9 cellular contexts compared by ENCODE assay signal in genomic region chr20:15895560-15896084, GRCh38.
A peak's percentile ranks its signal among the peaks of the same experiment; 100 is the strongest.
DNase-seq lines count a peak whose midpoint lies in the region; ATAC-seq and TF ChIP-seq lines count a peak whose summit lies in the region.
"Had no signal": no experiment of that assay in that cellular context is flagged by ENCODE, and none has a peak within 500 bp of the region (broad histone marks: within the 10 kb centered on the region; RNA-seq: fewer than 3 reads in every experiment).

No MANE protein-coding gene starts in this region.

- no peak overlapping the region for H3K4me3 ChIP-seq in heart right ventricle
- H3K4me3 ChIP-seq: A549 had no signal

- H3K27ac Mint-ChIP-seq in activated CD4-positive, alpha-beta T cell treated with anti-CD3 and anti-CD28 coated beads, Interleukin-2, amount 10 ng/mL, durations not matched to agents 24 days and 14 days: no peak overlapping the region
- H3K27ac Mint-ChIP-seq in stimulated activated effector memory CD8-positive, alpha-beta T cell treated with anti-CD3 and anti-CD28 coated beads, Interleukin-12 subunit alpha, Interleukin-12 subunit beta, amount 100 ng/mL, for 72 hours: no peak overlapping the region

- no peaks in the 10 kb centered on the region for H3K36me3 Mint-ChIP-seq in activated CD4-positive, alpha-beta T cell treated with anti-CD3 and anti-CD28 coated beads, Interleukin-2, amount 10 ng/mL, durations not matched to agents 24 days and 14 days (ENCODE audit: low read depth)
- H3K36me3 Mint-ChIP-seq in stimulated activated effector memory CD8-positive, alpha-beta T cell treated with anti-CD3 and anti-CD28 coated beads, Interleukin-12 subunit alpha, Interleukin-12 subunit beta, amount 100 ng/mL, for 72 hours: no peaks in the 10 kb centered on the region

- no peak overlapping the region for H3K4me3 Mint-ChIP-seq in activated CD4-positive, alpha-beta T cell treated with anti-CD3 and anti-CD28 coated beads, Interleukin-2, amount 10 ng/mL, durations not matched to agents 24 days and 14 days
- H3K4me3 Mint-ChIP-seq in stimulated activated effector memory CD8-positive, alpha-beta T cell treated with anti-CD3 and anti-CD28 coated beads, Interleukin-12 subunit alpha, Interleukin-12 subunit beta, amount 100 ng/mL, for 72 hours: no peak overlapping the region

- H3K9me3 Mint-ChIP-seq in activated CD4-positive, alpha-beta T cell treated with anti-CD3 and anti-CD28 coated beads, Interleukin-2, amount 10 ng/mL, durations not matched to agents 24 days and 14 days: peaks cover 4% of the 10 kb centered on the region
- H3K9me3 Mint-ChIP-seq in stimulated activated effector memory CD8-positive, alpha-beta T cell treated with anti-CD3 and anti-CD28 coated beads, Interleukin-12 subunit alpha, Interleukin-12 subunit beta, amount 100 ng/mL, for 72 hours: peaks cover 23% of the 10 kb centered on the region

- intact Hi-C loops in activated CD4-positive, alpha-beta T cell treated with anti-CD3 and anti-CD28 coated beads, Interleukin-2, amount 10 ng/mL, durations not matched to agents 24 days and 14 days (cut with micrococcal nuclease): no loop called here
- intact Hi-C loops in heart right ventricle (cut with DNase I): loop anchor here in 1 of 10 donors (10.0 kb wide), 1 partner anchor 1241 kb away; no protein-coding TSS in a partner anchor

- no peaks in the 10 kb centered on the region for H3K4me1 ChIP-seq in heart right ventricle
- H3K4me1 ChIP-seq: A549 had no signal

- H3K27ac ChIP-seq in heart right ventricle: no peak overlapping the region
- H3K27ac ChIP-seq: A549 had no signal

- WGBS in heart right ventricle, 2 donors: 53 to 54% methylated on average over 6 of the region's 6 CpGs

- H3K27me3 Mint-ChIP-seq in activated CD4-positive, alpha-beta T cell treated with anti-CD3 and anti-CD28 coated beads, Interleukin-2, amount 10 ng/mL, durations not matched to agents 24 days and 14 days: peaks cover 2% of the 10 kb centered on the region

- DNase-seq in activated CD4-positive, alpha-beta T cell treated with anti-CD3 and anti-CD28 coated beads, Interleukin-2, amount 10 ng/mL, durations not matched to agents 24 days and 14 days: peak; percentile 58
- no peak for DNase-seq in activated CD4-positive, alpha-beta T cell treated with anti-CD3 and anti-CD28 coated beads, Interleukin-2, amount 50 U/mL, for 4 hours
- no peak for DNase-seq in stimulated activated effector memory CD8-positive, alpha-beta T cell treated with anti-CD3 and anti-CD28 coated beads, Interleukin-12 subunit alpha, Interleukin-12 subunit beta, amount 100 ng/mL, for 72 hours (ENCODE audit: low spot score in 2 of 2)
- DNase-seq in NCI-H146 treated with DMSO at 0.1 percent for 48 hours (lab: John Stamatoyannopoulos, UW; ENCODE audit: unreplicated experiment): no peak
- no peak for DNase-seq in NOMO-1 (lab: John Stamatoyannopoulos, UW; ENCODE audit: unreplicated experiment in 2 of 2)
- DNase-seq in heart right ventricle: no peak

- H3K4me1 Mint-ChIP-seq in activated CD4-positive, alpha-beta T cell treated with anti-CD3 and anti-CD28 coated beads, Interleukin-2, amount 10 ng/mL, durations not matched to agents 24 days and 14 days: peaks cover 6% of the 10 kb centered on the region
- peaks cover 6% of the 10 kb centered on the region for H3K4me1 Mint-ChIP-seq in stimulated activated effector memory CD8-positive, alpha-beta T cell treated with anti-CD3 and anti-CD28 coated beads, Interleukin-12 subunit alpha, Interleukin-12 subunit beta, amount 100 ng/mL, for 72 hours

- no peaks in the 10 kb centered on the region for H3K36me3 ChIP-seq in heart right ventricle

- H3K9me3 ChIP-seq in heart right ventricle: no peaks in the 10 kb centered on the region

- no peak for TF ChIP-seq CTCF in heart right ventricle (IDR thresholded peaks at IDR 0.05)

- ATAC-seq in HG02610 (IDR thresholded peaks at IDR 0.05; ENCODE audit: unreplicated experiment): peak; percentile 92
- ATAC-seq in HG03521 (IDR thresholded peaks at IDR 0.05; ENCODE audit: unreplicated experiment): peak; percentile 82
- peak; percentile 66 for ATAC-seq in stimulated activated effector memory CD8-positive, alpha-beta T cell treated with anti-CD3 and anti-CD28 coated beads, Interleukin-12 subunit alpha, Interleukin-12 subunit beta, amount 100 ng/mL, for 72 hours
- no peak for ATAC-seq in heart right ventricle
- ATAC-seq: A549 had no signal

- no peaks in the 10 kb centered on the region for H3K27me3 ChIP-seq in heart right ventricle

Comparison
In these comparisons a context has a peak if more than half of its experiments do, and no peak if none do; other contexts are left out.
1. ATAC-seq: peak in HG02610 (single experiment), HG03521 (single experiment) and stimulated activated effector memory CD8-positive, alpha-beta T cell treated with anti-CD3 and anti-CD28 coated beads, Interleukin-12 subunit alpha, Interleukin-12 subunit beta, amount 100 ng/mL, for 72 hours (single experiment); none in heart right ventricle (0 of 8).